25 cellular contexts compared by ENCODE assay signal in genomic region chr6:163083141-163083540, GRCh38.
"Had no signal": no experiment of that assay in that cellular context is flagged by ENCODE, and none has a peak within 500 bp of the region (broad histone marks: within the 10 kb centered on the region; RNA-seq: fewer than 3 reads in every experiment).

No MANE protein-coding gene starts in this region.

- ATAC-seq: activated CD8-positive, alpha-beta memory T cell treated with anti-CD3 and anti-CD28 coated beads, Interleukin-2, amount 10 ng/mL, durations not matched to agents 7 days and 5 days; PC-3; T-helper 17 cell had no signal

- H3K4me1 Mint-ChIP-seq: activated B cell treated with CpG ODN at 0.5 μM for 24 hours; activated CD4-positive, alpha-beta T cell treated with anti-CD3 and anti-CD28 coated beads, Interleukin-2, amount 10 ng/mL, durations not matched to agents 24 days and 14 days; activated CD8-positive, alpha-beta memory T cell treated with anti-CD3 and anti-CD28 coated beads, Interleukin-2, amount 10 ng/mL, durations not matched to agents 7 days and 5 days; T-helper 17 cell had no signal

- H3K9ac ChIP-seq: KMS-11 had no signal

- DNase-seq: activated B cell treated with CpG ODN at 0.5 μM for 24 hours; activated CD4-positive, alpha-beta T cell treated with anti-CD3 and anti-CD28 coated beads for 1 hour; activated CD4-positive, alpha-beta T cell treated with anti-CD3 and anti-CD28 coated beads, Interleukin-2, amount 10 ng/mL, durations not matched to agents 24 days and 14 days; activated CD4-positive, alpha-beta T cell treated with anti-CD3 and anti-CD28 coated beads, Interleukin-2, amount 50 U/mL, for 48 hours; activated CD8-positive, alpha-beta memory T cell treated with anti-CD3 and anti-CD28 coated beads, Interleukin-2, amount 10 ng/mL, durations not matched to agents 7 days and 5 days; activated effector memory CD4-positive, alpha-beta T cell treated with anti-CD3 and anti-CD28 coated beads, Interleukin-2, amount 50 U/mL, for 16 hours; activated naive CD4-positive, alpha-beta T cell treated with Interleukin-2 at 50 U/mL for 16 hours; activated T-cell treated with anti-CD3 and anti-CD28 coated beads, Interleukin-2, amount 50 U/mL, for 24 hours; amygdala; NCI-H1092; NCI-H1417; NCI-H1930; NCI-H2171; NCI-H226; NCI-H510A; NCI-H526 treated with DMSO at 0.1 percent for 48 hours; NK-92 treated with Interleukin-12 subunit alpha and Interleukin-12 subunit beta, amount 100 ng/mL, for 24 hours; PC-3; SHP77 treated with DMSO at 0.1 percent for 48 hours; T-helper 17 cell; T-helper 9 cell had no signal

- H3K9me3 Mint-ChIP-seq: activated B cell treated with CpG ODN at 0.5 μM for 24 hours; activated CD4-positive, alpha-beta T cell treated with anti-CD3 and anti-CD28 coated beads, Interleukin-2, amount 10 ng/mL, durations not matched to agents 24 days and 14 days; activated T-cell treated with anti-CD3 and anti-CD28 coated beads, Interleukin-2, amount 50 U/mL, for 24 hours; activated T-helper 1 cell treated with anti-CD3 and anti-CD28 coated beads, Interleukin-12 subunit alpha, Interleukin-12 subunit beta, Interleukin-2, Interleukin-4 antibody, amounts not matched to agents 30 ng/mL and 10 ng/mL and 1 ng/mL, durations not matched to agents 14 hours and 24 hours and 36 hours had no signal

- H3K27ac Mint-ChIP-seq: activated B cell treated with CpG ODN at 0.5 μM for 24 hours; activated CD4-positive, alpha-beta T cell treated with anti-CD3 and anti-CD28 coated beads, Interleukin-2, amount 10 ng/mL, durations not matched to agents 24 days and 14 days; activated CD8-positive, alpha-beta memory T cell treated with anti-CD3 and anti-CD28 coated beads, Interleukin-2, amount 10 ng/mL, durations not matched to agents 7 days and 5 days; activated naive CD8-positive, alpha-beta T cell; activated T-cell treated with anti-CD3 and anti-CD28 coated beads, Interleukin-2, amount 50 U/mL, for 24 hours; activated T-helper 1 cell treated with anti-CD3 and anti-CD28 coated beads, Interleukin-12 subunit alpha, Interleukin-12 subunit beta, Interleukin-2, Interleukin-4 antibody, amounts not matched to agents 30 ng/mL and 10 ng/mL and 1 ng/mL, durations not matched to agents 14 hours and 24 hours and 36 hours; brain; T-helper 17 cell had no signal

- H3K27me3 Mint-ChIP-seq: activated B cell treated with CpG ODN at 0.5 μM for 24 hours; activated CD4-positive, alpha-beta T cell treated with anti-CD3 and anti-CD28 coated beads, Interleukin-2, amount 10 ng/mL, durations not matched to agents 24 days and 14 days; activated CD8-positive, alpha-beta memory T cell treated with anti-CD3 and anti-CD28 coated beads, Interleukin-2, amount 10 ng/mL, durations not matched to agents 7 days and 5 days; activated naive CD8-positive, alpha-beta T cell; activated T-cell treated with anti-CD3 and anti-CD28 coated beads, Interleukin-2, amount 50 U/mL, for 24 hours; brain; T-helper 17 cell had no signal

- H3K4me2 ChIP-seq: KMS-11 had no signal

- H3K36me3 Mint-ChIP-seq: activated CD8-positive, alpha-beta memory T cell treated with anti-CD3 and anti-CD28 coated beads, Interleukin-2, amount 10 ng/mL, durations not matched to agents 7 days and 5 days; activated naive CD8-positive, alpha-beta T cell; brain had no signal

- H3K27ac ChIP-seq: KMS-11 had no signal

- H3K4me3 Mint-ChIP-seq: activated B cell treated with CpG ODN at 0.5 μM for 24 hours; activated CD4-positive, alpha-beta T cell treated with anti-CD3 and anti-CD28 coated beads, Interleukin-2, amount 10 ng/mL, durations not matched to agents 24 days and 14 days; activated CD8-positive, alpha-beta memory T cell treated with anti-CD3 and anti-CD28 coated beads, Interleukin-2, amount 10 ng/mL, durations not matched to agents 7 days and 5 days; activated naive CD8-positive, alpha-beta T cell; activated T-cell treated with anti-CD3 and anti-CD28 coated beads, Interleukin-2, amount 50 U/mL, for 24 hours; activated T-helper 1 cell treated with anti-CD3 and anti-CD28 coated beads, Interleukin-12 subunit alpha, Interleukin-12 subunit beta, Interleukin-2, Interleukin-4 antibody, amounts not matched to agents 30 ng/mL and 10 ng/mL and 1 ng/mL, durations not matched to agents 14 hours and 24 hours and 36 hours; brain; T-helper 17 cell had no signal
